ENCODE assay signal across 23 cellular contexts in genomic region chr5:25091917-25092316, GRCh38.
"Had no signal": no experiment of that assay in that cellular context is flagged by ENCODE, and none has a peak within 500 bp of the region (broad histone marks: within the 10 kb centered on the region; RNA-seq: fewer than 3 reads in every experiment).

No MANE protein-coding gene starts in this region.

- DNase-seq: activated B cell treated with CpG ODN at 0.5 μM for 24 hours; activated CD4-positive, alpha-beta memory T cell treated with anti-CD3 and anti-CD28 coated beads, Interleukin-2, amount 10 ng/mL, durations not matched to agents 7 days and 5 days; activated CD4-positive, alpha-beta T cell treated with anti-CD3 and anti-CD28 coated beads for 4 hours; activated CD8-positive, alpha-beta memory T cell treated with anti-CD3 and anti-CD28 coated beads, Interleukin-2, amount 10 ng/mL, durations not matched to agents 7 days and 5 days; activated naive CD4-positive, alpha-beta T cell; activated naive CD8-positive, alpha-beta T cell treated with anti-CD3 and anti-CD28 coated beads for 36 hours; amygdala; cerebellar nuclear complex; cortex of kidney; effector CD4-positive, alpha-beta T cell; esophagus squamous epithelium; foreskin fibroblast; left cardiac atrium; mesendoderm; naive thymus-derived CD4-positive, alpha-beta T cell; stimulated activated CD4-positive, alpha-beta T cell treated with anti-CD3 and anti-CD28 coated beads, Interleukin-12 subunit alpha, Interleukin-12 subunit beta, amount 100 ng/mL, for 4 hours; stimulated activated CD4-positive, alpha-beta T cell treated with anti-CD3 and anti-CD28 coated beads, Interleukin-1b, Interleukin-23, amount 100 ng/mL, for 48 hours; stomach; T-cell; testis; upper lobe of left lung had no signal

- H3K27me3 Mint-ChIP-seq: activated B cell treated with CpG ODN at 0.5 μM for 24 hours; activated CD4-positive, alpha-beta memory T cell treated with anti-CD3 and anti-CD28 coated beads, Interleukin-2, amount 10 ng/mL, durations not matched to agents 7 days and 5 days; activated CD8-positive, alpha-beta memory T cell treated with anti-CD3 and anti-CD28 coated beads, Interleukin-2, amount 10 ng/mL, durations not matched to agents 7 days and 5 days; activated naive CD8-positive, alpha-beta T cell treated with anti-CD3 and anti-CD28 coated beads for 36 hours; naive thymus-derived CD4-positive, alpha-beta T cell; progenitor cell of endocrine pancreas; T-cell had no signal

- H3K27me3 ChIP-seq: esophagus squamous epithelium, neural progenitor cell, stomach, testis, upper lobe of left lung had no signal

- H3K9me3 Mint-ChIP-seq: activated naive CD8-positive, alpha-beta T cell treated with anti-CD3 and anti-CD28 coated beads for 36 hours; neural progenitor cell had no signal

- ATAC-seq: activated CD8-positive, alpha-beta memory T cell treated with anti-CD3 and anti-CD28 coated beads, Interleukin-2, amount 10 ng/mL, durations not matched to agents 7 days and 5 days; left cardiac atrium; naive thymus-derived CD4-positive, alpha-beta T cell; T-cell had no signal

- H3K4me3 ChIP-seq: esophagus squamous epithelium, neural progenitor cell, stomach, testis, upper lobe of left lung had no signal

- H3K9ac ChIP-seq: neural progenitor cell had no signal

- H3K4me3 Mint-ChIP-seq: activated B cell treated with CpG ODN at 0.5 μM for 24 hours; activated CD4-positive, alpha-beta memory T cell treated with anti-CD3 and anti-CD28 coated beads, Interleukin-2, amount 10 ng/mL, durations not matched to agents 7 days and 5 days; activated CD8-positive, alpha-beta memory T cell treated with anti-CD3 and anti-CD28 coated beads, Interleukin-2, amount 10 ng/mL, durations not matched to agents 7 days and 5 days; activated naive CD8-positive, alpha-beta T cell treated with anti-CD3 and anti-CD28 coated beads for 36 hours; naive thymus-derived CD4-positive, alpha-beta T cell; neural progenitor cell; T-cell had no signal

- H3K36me3 Mint-ChIP-seq: activated CD8-positive, alpha-beta memory T cell treated with anti-CD3 and anti-CD28 coated beads, Interleukin-2, amount 10 ng/mL, durations not matched to agents 7 days and 5 days; activated naive CD8-positive, alpha-beta T cell treated with anti-CD3 and anti-CD28 coated beads for 36 hours; naive thymus-derived CD4-positive, alpha-beta T cell; neural progenitor cell; T-cell had no signal

- H3K4me1 ChIP-seq: esophagus squamous epithelium, neural progenitor cell, stomach, testis, upper lobe of left lung had no signal

- H3K27ac ChIP-seq: esophagus squamous epithelium, neural progenitor cell, stomach, testis, upper lobe of left lung had no signal

- H3K27ac Mint-ChIP-seq: activated B cell treated with CpG ODN at 0.5 μM for 24 hours; activated CD4-positive, alpha-beta memory T cell treated with anti-CD3 and anti-CD28 coated beads, Interleukin-2, amount 10 ng/mL, durations not matched to agents 7 days and 5 days; activated CD8-positive, alpha-beta memory T cell treated with anti-CD3 and anti-CD28 coated beads, Interleukin-2, amount 10 ng/mL, durations not matched to agents 7 days and 5 days; activated naive CD8-positive, alpha-beta T cell treated with anti-CD3 and anti-CD28 coated beads for 36 hours; naive thymus-derived CD4-positive, alpha-beta T cell; neural progenitor cell; progenitor cell of endocrine pancreas; T-cell had no signal

- H3K4me1 Mint-ChIP-seq: activated B cell treated with CpG ODN at 0.5 μM for 24 hours; activated CD4-positive, alpha-beta memory T cell treated with anti-CD3 and anti-CD28 coated beads, Interleukin-2, amount 10 ng/mL, durations not matched to agents 7 days and 5 days; activated CD8-positive, alpha-beta memory T cell treated with anti-CD3 and anti-CD28 coated beads, Interleukin-2, amount 10 ng/mL, durations not matched to agents 7 days and 5 days; activated naive CD8-positive, alpha-beta T cell treated with anti-CD3 and anti-CD28 coated beads for 36 hours; naive thymus-derived CD4-positive, alpha-beta T cell; neural progenitor cell; T-cell had no signal

- H3K36me3 ChIP-seq: esophagus squamous epithelium, neural progenitor cell, stomach, upper lobe of left lung had no signal

- H3K9me3 ChIP-seq: stomach, testis, upper lobe of left lung had no signal
